ENCODE assay signal across 8 cellular contexts in the genomic region with DNA sequence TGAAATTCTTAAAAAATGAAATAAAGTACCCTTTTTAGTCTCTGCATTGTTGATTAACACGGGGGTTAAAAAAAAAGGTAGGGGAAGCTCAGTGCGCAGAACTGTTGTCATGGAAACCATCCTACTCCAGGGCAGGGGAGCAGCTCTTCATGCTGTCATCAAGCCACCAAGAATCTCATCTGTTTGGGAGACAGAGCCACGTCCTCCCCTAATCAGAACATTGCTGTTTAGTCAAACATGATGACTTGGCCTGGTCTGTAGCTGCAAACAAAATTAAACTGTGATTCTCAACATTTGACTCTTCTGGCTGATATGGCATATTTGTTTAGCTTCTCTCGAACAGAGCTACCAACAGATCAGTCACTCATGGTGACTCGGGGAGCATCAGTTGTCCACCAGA.
A peak's percentile ranks its signal among the peaks of the same experiment; 100 is the strongest.
DNase-seq lines count a peak whose midpoint lies in the region; ATAC-seq, FAIRE-seq and TF ChIP-seq lines count a peak whose summit lies in the region.

No MANE protein-coding gene starts in this region.

- CTCF ChIA-PET in HepG2 (lab: Yijun Ruan, JAX; ENCODE audit: low intra/inter-chr PET ratio, low total read pairs) (no interaction called here), OCI-LY7 (lab: Charles Lee; ENCODE audit: unreplicated experiment) (no interaction called here)

- H3K27me3 ChIP-seq in heart left ventricle (no peaks in the 10 kb centered on the region), HepG2 (ENCODE audit: control insufficient read depth in 1 of 2, insufficient read depth in 2 of 2, low read length in 2 of 2) (no peaks in the 10 kb centered on the region), transverse colon (no peaks in the 10 kb centered on the region)

- no peak overlapping the region for H3K4me3 ChIP-seq in heart left ventricle
- H3K4me3 ChIP-seq in HepG2 (replicated peaks in 1 of 3; ENCODE audit: insufficient read depth in 1 of 3, low read depth in 2 of 3, low read length in 3 of 3): no peak overlapping the region
- H3K4me3 ChIP-seq in transverse colon: no peak overlapping the region
- no peak overlapping the region for H3K4me3 ChIP-seq in OCI-LY7 (ENCODE audit: low read depth, low read length, poor library complexity, severe bottlenecking)

- peaks cover 48% of the 10 kb centered on the region for H3K4me1 Mint-ChIP-seq in activated T-helper 2 cell treated with anti-CD3 and anti-CD28 coated beads, Interferon-gamma antibody, Interleukin-2, Interleukin-4, amounts not matched to agents 10 μg/mL and 5 μg/mL and 100 μg/mL, durations not matched to agents 14 hours and 24 hours and 36 hours (ENCODE audit: low read depth)

- H3K4me1 ChIP-seq in heart left ventricle (peaks cover 4 to 89% (median 64%) of the 10 kb centered on the region in 12 donors), HepG2 (ENCODE audit: insufficient read depth, low read length) (0 out of 2 replicates have a peak, but pooled peaks cover 6% of the 10 kb centered on the region), transverse colon (peaks cover 18 to 86% (median 40%) of the 10 kb centered on the region in 4 donors), OCI-LY7 (ENCODE audit: insufficient read depth, low read length, poor library complexity, severe bottlenecking) (no peaks in the 10 kb centered on the region)

- no peak for FAIRE-seq in HepG2 (lab: Jason Lieb, UNC)

- no peak for TF ChIP-seq RAD21 in HepG2 (CRISPR knock-in tag; IDR thresholded peaks at IDR 0.05)

- H4K20me1 ChIP-seq in HepG2 (ENCODE audit: insufficient read depth, low read length) (peaks cover 16% of the 10 kb centered on the region), OCI-LY7 (ENCODE audit: insufficient read depth, low read length) (no peaks in the 10 kb centered on the region)

- H3K4me3 Mint-ChIP-seq in activated T-helper 2 cell treated with anti-CD3 and anti-CD28 coated beads, Interferon-gamma antibody, Interleukin-2, Interleukin-4, amounts not matched to agents 10 μg/mL and 5 μg/mL and 100 μg/mL, durations not matched to agents 14 hours and 24 hours and 36 hours (ENCODE audit: low read depth): no peak overlapping the region

- intact Hi-C loops in left cardiac atrium (cut with DNase I): loop anchor here in 1 of 2 donors (10.0 kb wide), 1 partner anchor 46 kb away; no protein-coding TSS in a partner anchor
- intact Hi-C loops in heart left ventricle (cut with DNase I): loop anchor here in 2 of 10 donors (10.0 kb wide), 2 partner anchors 46 to 436 kb away; no protein-coding TSS in a partner anchor
- intact Hi-C loops in activated T-helper 2 cell treated with anti-CD3 and anti-CD28 coated beads, Interferon-gamma antibody, Interleukin-2, Interleukin-4, amounts not matched to agents 10 μg/mL and 5 μg/mL and 100 μg/mL, durations not matched to agents 14 hours and 24 hours and 36 hours (cut with micrococcal nuclease): no loop called here
- intact Hi-C loops in HepG2 (cut with micrococcal nuclease; ENCODE audit: unreplicated experiment): no loop called here
- intact Hi-C loops in transverse colon (cut with DNase I; ENCODE audit: low total_unique reads): no loop called here
- intact Hi-C loops in OCI-LY7 (cut with micrococcal nuclease; ENCODE audit: unreplicated experiment): loop anchor here (10.0 kb wide), 1 partner anchor 436 kb away; no protein-coding TSS in a partner anchor

- H3K9me3 Mint-ChIP-seq in activated T-helper 2 cell treated with anti-CD3 and anti-CD28 coated beads, Interferon-gamma antibody, Interleukin-2, Interleukin-4, amounts not matched to agents 10 μg/mL and 5 μg/mL and 100 μg/mL, durations not matched to agents 14 hours and 24 hours and 36 hours: no peaks in the 10 kb centered on the region

- POLR2A ChIA-PET in HepG2 (lab: Yijun Ruan, JAX): interaction anchor here (1.5 kb wide), 1 partner anchor 8 kb away, joined by 5 read pairs; no protein-coding TSS in a partner anchor
- POLR2A ChIA-PET in OCI-LY7 (lab: Charles Lee): interaction anchor here (0.8 to 1.6 kb wide), 4 partner anchors 8 to 363 kb away, joined by 3 to 8 read pairs (median 4); no protein-coding TSS in a partner anchor

- H3K4me2 ChIP-seq in HepG2 (ENCODE audit: low read depth, low read length): no peak overlapping the region
- no peak overlapping the region for H3K4me2 ChIP-seq in OCI-LY7 (ENCODE audit: low read length)

- ATAC-seq in left cardiac atrium (peak; percentile 10 to 30), heart left ventricle (no peak), HepG2 (no peak), GM21526 (IDR thresholded peaks at IDR 0.05; ENCODE audit: low FRiP score, unreplicated experiment) (no peak)

- no peaks in the 10 kb centered on the region for H3K9me3 ChIP-seq in heart left ventricle
- no peaks in the 10 kb centered on the region for H3K9me3 ChIP-seq in HepG2 (ENCODE audit: low read length)
- H3K9me3 ChIP-seq in transverse colon: no peaks in the 10 kb centered on the region
- no peaks in the 10 kb centered on the region for H3K9me3 ChIP-seq in OCI-LY7 (ENCODE audit: low read length)

- 33 to 47% (median 35%) methylated on average over 5 of the region's 5 CpGs for WGBS in heart left ventricle, 4 donors
- WGBS in HepG2 (ENCODE audit: low lambda C conversion rate): 95% methylated on average over 5 of the region's 5 CpGs
- 58 to 60% methylated on average over 2 to 5 of the region's 5 CpGs for WGBS in transverse colon (ENCODE audit: low coverage in 1 of 2), 2 donors

- DNase-seq in left cardiac atrium: no peak
- DNase-seq in heart left ventricle: no peak
- DNase-seq in activated T-helper 2 cell treated with anti-CD3 and anti-CD28 coated beads, Interferon-gamma antibody, Interleukin-2, Interleukin-4, amounts not matched to agents 10 μg/mL and 5 μg/mL and 100 μg/mL, durations not matched to agents 14 hours and 24 hours and 36 hours (ENCODE audit: low spot score): no peak
- no peak for DNase-seq in HepG2 (ENCODE audit: low spot score)
- no peak for DNase-seq in transverse colon
- no peak for DNase-seq in ACHN
- DNase-seq in OCI-LY7 (ENCODE audit: low spot score): no peak

- TF ChIP-seq CTCF in heart left ventricle (IDR thresholded peaks at IDR 0.05) (no peak), HepG2 (CRISPR knock-in tag; IDR thresholded peaks at IDR 0.05) (no peak), transverse colon (IDR thresholded peaks at IDR 0.05) (no peak), OCI-LY7 (conservative IDR thresholded peaks at IDR 0.05; ENCODE audit: low read length) (no peak)

- no peak overlapping the region for H3K9ac ChIP-seq in HepG2 (ENCODE audit: insufficient read depth, low read depth, low read length)

- TF ChIP-seq EP300 in HepG2 (IDR thresholded peaks at IDR 0.05; ENCODE audit: low read depth in 2 of 2, low read length in 2 of 2): no peak
- TF ChIP-seq EP300 in HepG2 (CRISPR knock-in tag; IDR thresholded peaks at IDR 0.05; ENCODE audit: borderline replicate concordance): no peak
- no peak for TF ChIP-seq EP300 in transverse colon (IDR thresholded peaks at IDR 0.05; ENCODE audit: low read depth)

- no peaks in the 10 kb centered on the region for H3K9me2 ChIP-seq in OCI-LY7 (ENCODE audit: insufficient read depth, low read length)

- H3K36me3 ChIP-seq in heart left ventricle: peaks cover 0 to 26% (median 7%) of the 10 kb centered on the region in 9 donors
- peaks cover 2 to 12% of the 10 kb centered on the region in 2 experiments; a peak in 2 of 5 replicates for H3K36me3 ChIP-seq in HepG2 (replicated peaks in 1 of 2; ENCODE audit: control insufficient read depth in 1 of 2, insufficient read depth in 2 of 2, low read length in 2 of 2)
- peaks cover 0 to 2% (median 0%) of the 10 kb centered on the region in 4 donors for H3K36me3 ChIP-seq in transverse colon
- no peaks in the 10 kb centered on the region; the same call in 1 of the 2 replicates for H3K36me3 ChIP-seq in OCI-LY7 (ENCODE audit: insufficient read depth, low read length)

- TF ChIP-seq POLR2A in heart left ventricle (IDR thresholded peaks at IDR 0.05): no peak
- TF ChIP-seq POLR2A in HepG2 (IDR thresholded peaks at IDR 0.05; ENCODE audit: insufficient read depth in 1 of 2, low read depth in 2 of 2, low read length in 2 of 2): no peak
- no peak for TF ChIP-seq POLR2A in transverse colon (IDR thresholded peaks at IDR 0.05)

- peak overlapping the region in 5 of 12 donors; percentile 4 to 20 (median 7) for H3K27ac ChIP-seq in heart left ventricle
- no peak overlapping the region for H3K27ac ChIP-seq in HepG2 (ENCODE audit: extremely low read length, insufficient read depth, low read length)
- H3K27ac ChIP-seq in transverse colon: peak overlapping the region in 3 of 4 donors; percentile 1 to 75 (median 47)
- no peak overlapping the region for H3K27ac ChIP-seq in OCI-LY7 (ENCODE audit: low read depth, low read length, poor library complexity, severe bottlenecking)

- H2AFZ ChIP-seq in HepG2 (ENCODE audit: low read length) (no peak overlapping the region), OCI-LY7 (ENCODE audit: low read length) (no peak overlapping the region)

- H3K79me2 ChIP-seq in HepG2 (ENCODE audit: insufficient read depth, low read length) (peaks cover 19% of the 10 kb centered on the region), OCI-LY7 (ENCODE audit: insufficient read depth, low read depth, low read length) (no peaks in the 10 kb centered on the region)

- BruUV-seq in HepG2 (replicated peaks; lab: Mats Ljungman, UMichigan) (no TSS peak), OCI-LY7 (replicated peaks; lab: Mats Ljungman, UMichigan) (no TSS peak)

- H3K27me3 Mint-ChIP-seq in activated T-helper 2 cell treated with anti-CD3 and anti-CD28 coated beads, Interferon-gamma antibody, Interleukin-2, Interleukin-4, amounts not matched to agents 10 μg/mL and 5 μg/mL and 100 μg/mL, durations not matched to agents 14 hours and 24 hours and 36 hours (ENCODE audit: low read depth): no peaks in the 10 kb centered on the region

- peak overlapping the region; percentile 70 for H3K27ac Mint-ChIP-seq in activated T-helper 2 cell treated with anti-CD3 and anti-CD28 coated beads, Interferon-gamma antibody, Interleukin-2, Interleukin-4, amounts not matched to agents 10 μg/mL and 5 μg/mL and 100 μg/mL, durations not matched to agents 14 hours and 24 hours and 36 hours

- in situ Hi-C loops in HepG2 (cut with HindIII; ENCODE audit: extremely low pct_ligation_motif_present, low pct_unique_long_range_greater_than_20kb): no loop called here
- in situ Hi-C loops in transverse colon (cut with MboI; ENCODE audit: low pct_ligation_motif_present in 1 of 4, low pct_unique_long_range_greater_than_20kb in 1 of 4, low sequenced_read_pairs in 3 of 4): no loop called here
- in situ Hi-C loops in ACHN (cut with HindIII; ENCODE audit: low pct_ligation_motif_present, low pct_unique_long_range_greater_than_20kb, low sequenced_read_pairs): no loop called here

- H3K36me3 Mint-ChIP-seq in activated T-helper 2 cell treated with anti-CD3 and anti-CD28 coated beads, Interferon-gamma antibody, Interleukin-2, Interleukin-4, amounts not matched to agents 10 μg/mL and 5 μg/mL and 100 μg/mL, durations not matched to agents 14 hours and 24 hours and 36 hours (ENCODE audit: low read depth): peaks cover 24% of the 10 kb centered on the region

TF ChIP-seq in HepG2, 621 proteins besides CTCF, POLR2A, EP300 and RAD21 (continues in another document):
- TF ChIP-seq SRSF9 (IDR thresholded peaks at IDR 0.05; ENCODE audit: borderline replicate concordance, insufficient read depth, low read depth, low read length, poor library complexity, severe bottlenecking) (no peak), RFX1 (IDR thresholded peaks at IDR 0.05) (peak; percentile 25; the same call in 1 of the 2 replicates)

Comparison
In these comparisons a context has a peak if more than half of its experiments do, and no peak if none do; other contexts are left out.
1. ATAC-seq: peak in left cardiac atrium (2 of 2); none in heart left ventricle (0 of 4), HepG2 (single experiment) and GM21526 (single experiment).
2. H3K27ac ChIP-seq: peak in transverse colon (3 of 4); none in HepG2 (single experiment) and OCI-LY7 (single experiment).